21 cellular contexts compared by ENCODE assay signal in genomic region chr16:48001306-48001885, GRCh38.
DNase-seq lines count a peak whose midpoint lies in the region; ATAC-seq and TF ChIP-seq lines count a peak whose summit lies in the region.
"Had no signal": no experiment of that assay in that cellular context is flagged by ENCODE, and none has a peak within 500 bp of the region (broad histone marks: within the 10 kb centered on the region; RNA-seq: fewer than 3 reads in every experiment).

No MANE protein-coding gene starts in this region.

- DNase-seq in DMS 273 (lab: John Stamatoyannopoulos, UW; ENCODE audit: unreplicated experiment) (peak; percentile 33), DMS 273 treated with DMSO at 0.1 percent for 48 hours (lab: John Stamatoyannopoulos, UW) (no peak), WERI-Rb-1 (peak; percentile 14), left kidney (ENCODE audit: low read depth, low spot score) (peak; percentile 81), NOMO-1 (lab: John Stamatoyannopoulos, UW; ENCODE audit: unreplicated experiment in 2 of 2) (no peak), foreskin fibroblast (no peak), aorta (no peak)
- DNase-seq: ACHN; CD4-positive, alpha-beta T cell; COR-L47; GDM1; Karpas-422; NCI-H1694; NCI-H2081; NCI-H2171 treated with DMSO at 0.1 percent for 48 hours; NCI-H748 treated with DMSO at 0.1 percent for 48 hours; OCI-M1 had no signal

- H3K4me1 ChIP-seq in aorta (ENCODE audit: control insufficient read depth in 1 of 2, insufficient read depth in 2 of 2, low read length in 2 of 2) = no peaks in the 10 kb centered on the region
- H3K4me1 ChIP-seq: BLaER1, SJCRH30 had no signal

- H3K9me3 ChIP-seq in WERI-Rb-1 (ENCODE audit: severe bottlenecking) = no peaks in the 10 kb centered on the region
- H3K9me3 ChIP-seq in aorta (ENCODE audit: control insufficient read depth, low read length) = peaks cover 3% of the 10 kb centered on the region
- H3K9me3 ChIP-seq: BLaER1, SJCRH30 had no signal

- no peaks in the 10 kb centered on the region for H3K27me3 ChIP-seq in WERI-Rb-1 (ENCODE audit: insufficient read depth, low read depth, severe bottlenecking)
- peaks cover 0 to 3% of the 10 kb centered on the region in 2 donors for H3K27me3 ChIP-seq in aorta (ENCODE audit: control insufficient read depth in 1 of 2, insufficient read depth in 2 of 2, low read length in 1 of 2)
- H3K27me3 ChIP-seq: BLaER1, SJCRH30 had no signal

- WGBS in aorta, 2 donors = 32 to 44% methylated on average over 13 of the region's 13 CpGs

- no peak overlapping the region; the same call in 1 of the 2 replicates for H3K27ac ChIP-seq in WERI-Rb-1
- no peak overlapping the region for H3K27ac ChIP-seq in aorta (ENCODE audit: low read depth in 1 of 2, low read length in 2 of 2)
- H3K27ac ChIP-seq: 22Rv1, BLaER1, SJCRH30 had no signal

- no peaks in the 10 kb centered on the region for H3K36me3 ChIP-seq in WERI-Rb-1
- H3K36me3 ChIP-seq in aorta (ENCODE audit: control insufficient read depth in 1 of 2, insufficient read depth in 2 of 2, low read length in 1 of 2) = no peaks in the 10 kb centered on the region
- H3K36me3 ChIP-seq: BLaER1, SJCRH30 had no signal

- ATAC-seq in HG03378 (IDR thresholded peaks at IDR 0.05; ENCODE audit: unreplicated experiment) = no peak
- ATAC-seq in aorta (ENCODE audit: low FRiP score) = no peak

- TF ChIP-seq CTCF in WERI-Rb-1 (IDR thresholded peaks at IDR 0.05; ENCODE audit: low read depth, low read length) = no peak
- TF ChIP-seq CTCF in foreskin fibroblast (IDR thresholded peaks at IDR 0.05; ENCODE audit: low read depth, low read length) = no peak

- intact Hi-C loops in aorta (cut with DNase I) = no loop called here

- H3K4me3 ChIP-seq in WERI-Rb-1 (ENCODE audit: low read depth, low read length) (peak overlapping the region; percentile 26), foreskin fibroblast (ENCODE audit: low read depth in 1 of 2, low read length in 2 of 2) (no peak overlapping the region), aorta (ENCODE audit: low read length in 2 of 2) (no peak overlapping the region)
- H3K4me3 ChIP-seq: BLaER1, SJCRH30 had no signal

Comparison
In these comparisons a context has a peak if more than half of its experiments do, and no peak if none do; other contexts are left out.
1. DNase-seq: peak in DMS 273 (single experiment), WERI-Rb-1 (single experiment) and left kidney (single experiment); none in DMS 273 treated with DMSO at 0.1 percent for 48 hours (single experiment), NOMO-1 (0 of 2), foreskin fibroblast (0 of 2) and aorta (0 of 2).